8 cellular contexts compared by ENCODE assay signal in the genomic region with DNA sequence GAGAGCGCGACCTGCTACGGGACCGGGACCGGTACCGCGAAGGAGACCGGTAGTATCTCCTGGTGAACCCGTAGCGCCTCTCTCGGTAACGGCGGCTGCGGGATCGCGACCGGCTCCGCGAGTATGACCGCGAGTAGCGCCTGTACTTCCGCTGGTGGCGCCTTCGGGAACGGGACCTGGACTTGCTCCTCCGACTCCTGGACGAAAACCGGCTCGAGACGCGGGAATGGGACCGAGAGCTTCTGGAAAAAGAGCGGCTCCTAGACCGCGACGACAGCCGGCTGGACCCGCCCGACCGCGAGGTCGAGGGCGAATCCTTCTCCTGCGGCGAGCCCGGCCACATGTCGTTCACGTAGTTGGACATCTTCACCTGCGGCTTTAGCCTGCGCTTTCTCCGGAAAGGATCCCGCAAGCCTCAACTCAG. TPM values are rescaled to one million over a fixed set of nuclear protein-coding genes. Genes with fewer than 3 reads are reported as not detected.
A peak's percentile ranks its signal among the peaks of the same experiment; 100 is the strongest.
DNase-seq lines count a peak whose midpoint lies in the region; ATAC-seq and TF ChIP-seq lines count a peak whose summit lies in the region.

No MANE protein-coding gene starts in this region.

- DNase-seq in AG10803 (ENCODE audit: low read depth): no peak
- peak; percentile 40 for DNase-seq in MG63
- DNase-seq in adrenal gland: peak; percentile 47 to 73 (median 54)
- peak in 1 of 3 donors; percentile 47 for DNase-seq in immature natural killer cell
- peak; percentile 22 for DNase-seq in stimulated activated CD4-positive, alpha-beta T cell treated with anti-CD3 and anti-CD28 coated beads, Interleukin-4, amount 100 ng/mL, for 24 hours
- no peak for DNase-seq in NCI-H510A (lab: John Stamatoyannopoulos, UW)
- DNase-seq in germinal center (ENCODE audit: low spot score): no peak

- peak overlapping the region; percentile 91 to 99 (median 98) for H3K4me3 Mint-ChIP-seq in immature natural killer cell

- TF ChIP-seq CTCF in AG10803 (conservative IDR thresholded peaks at IDR 0.05; ENCODE audit: low read length): no peak
- no peak for TF ChIP-seq CTCF in adrenal gland (IDR thresholded peaks at IDR 0.05)

- peak; percentile 10 for ATAC-seq in GM19455 (IDR thresholded peaks at IDR 0.05; ENCODE audit: unreplicated experiment)

- peaks cover 16 to 34% of the 10 kb centered on the region in 2 donors for H3K4me1 ChIP-seq in adrenal gland (replicated peaks in 1 of 2)

- peaks cover 26 to 45% (median 30%) of the 10 kb centered on the region in 3 donors for H3K36me3 Mint-ChIP-seq in immature natural killer cell

- H3K27me3 ChIP-seq in MG63 (no peaks in the 10 kb centered on the region), adrenal gland (no peaks in the 10 kb centered on the region)

- H3K9me3 ChIP-seq in MG63: no peaks in the 10 kb centered on the region
- no peaks in the 10 kb centered on the region for H3K9me3 ChIP-seq in adrenal gland (replicated peaks in 1 of 3)

- peak overlapping the region; percentile 97 to 100 (median 99) for H3K27ac Mint-ChIP-seq in immature natural killer cell

- H3K4me3 ChIP-seq in AG10803 (ENCODE audit: low read length) (peak overlapping the region; percentile 99), MG63 (peak overlapping the region; percentile 85), adrenal gland (peak overlapping the region; percentile 62 to 98 (median 82))

- intact Hi-C loops in adrenal gland (cut with DNase I): no loop called here

- no peak for TF ChIP-seq POLR2A in adrenal gland (IDR thresholded peaks at IDR 0.05)

- 0 to 1% (median 0%) methylated on average over 23 to 53 of the region's 53 CpGs; no CpG with 5 or more reads in 1 of the 4 donors for WGBS in adrenal gland, 4 donors

- H3K36me3 ChIP-seq in MG63: peaks cover 52% of the 10 kb centered on the region
- peaks cover 0 to 40% of the 10 kb centered on the region in 2 donors for H3K36me3 ChIP-seq in adrenal gland (replicated peaks in 1 of 2)

- peaks cover 44 to 61% of the 10 kb centered on the region in 2 donors for H3K4me1 Mint-ChIP-seq in immature natural killer cell

- peak overlapping the region; percentile 95 to 100 (median 99) for H3K27ac ChIP-seq in adrenal gland

- H3K27me3 Mint-ChIP-seq in immature natural killer cell (ENCODE audit: low read depth in 3 of 3): peaks cover 27 to 39% (median 33%) of the 10 kb centered on the region in 3 donors

- no peaks in the 10 kb centered on the region for H3K9me3 Mint-ChIP-seq in immature natural killer cell

RNA-seq across cellular contexts. Expression of gene RSRP1, which starts 0.6 kb away (rescaled TPM):
- total RNA-seq in MG63 (2014; rRNA removed; shearing (Covaris generic); ENCODE audit: low replicate concordance): 36.4 and 44.5 TPM in 2 replicates
- total RNA-seq in adrenal gland: 100 to 1,000 TPM in 5 of 8 donors, 10 to 100 TPM in 3; 22.8 to 165 (median 104) TPM
- polyA plus RNA-seq in adrenal gland (100 to 1,000 TPM in 2 of 3 donors, 10 to 100 TPM in 1; 79.8 to 663 (median 292) TPM), immature natural killer cell (10 to 100 TPM; 23.9 to 70.1 (median 33.4) TPM)

RNA-seq across cellular contexts. Expression of gene SYF2, which starts 14.3 kb away (rescaled TPM):
- total RNA-seq in MG63 (2014; rRNA removed; shearing (Covaris generic); ENCODE audit: low replicate concordance): 37.8 and 40.1 TPM in 2 replicates
- total RNA-seq in adrenal gland: 10 to 100 TPM; 34.8 to 71.8 (median 51.8) TPM
- polyA plus RNA-seq in adrenal gland (10 to 100 TPM; 72.4 to 86.3 (median 76.2) TPM), immature natural killer cell (10 to 100 TPM; 65.6 to 82.8 (median 75.9) TPM)

RNA-seq across cellular contexts. Expression of gene RHD, which starts 25.7 kb away (rescaled TPM):
- not detected in 2 replicates for total RNA-seq in MG63 (2014; rRNA removed; shearing (Covaris generic); ENCODE audit: low replicate concordance)
- under 1 TPM in 2 of 8 donors, not detected in 6; 0.23 to 0.69 TPM for total RNA-seq in adrenal gland
- polyA plus RNA-seq in adrenal gland: under 1 TPM in 2 of 3 donors, not detected in 1; 0.05 to 0.07 TPM
- under 1 TPM; 0.19 to 0.26 (median 0.21) TPM for polyA plus RNA-seq in immature natural killer cell

Comparison
In these comparisons a context has a peak if more than half of its experiments do, and no peak if none do; other contexts are left out.
1. DNase-seq: peak in MG63 (single experiment), adrenal gland (7 of 7) and stimulated activated CD4-positive, alpha-beta T cell treated with anti-CD3 and anti-CD28 coated beads, Interleukin-4, amount 100 ng/mL, for 24 hours (single experiment); none in AG10803 (single experiment), NCI-H510A (single experiment) and germinal center (single experiment).
2. Peak in every context shown above with its lines, with median percentiles within 50 percentile points of each other: H3K4me3 ChIP-seq.